ENCODE assay signal across 23 cellular contexts in the genomic region with DNA sequence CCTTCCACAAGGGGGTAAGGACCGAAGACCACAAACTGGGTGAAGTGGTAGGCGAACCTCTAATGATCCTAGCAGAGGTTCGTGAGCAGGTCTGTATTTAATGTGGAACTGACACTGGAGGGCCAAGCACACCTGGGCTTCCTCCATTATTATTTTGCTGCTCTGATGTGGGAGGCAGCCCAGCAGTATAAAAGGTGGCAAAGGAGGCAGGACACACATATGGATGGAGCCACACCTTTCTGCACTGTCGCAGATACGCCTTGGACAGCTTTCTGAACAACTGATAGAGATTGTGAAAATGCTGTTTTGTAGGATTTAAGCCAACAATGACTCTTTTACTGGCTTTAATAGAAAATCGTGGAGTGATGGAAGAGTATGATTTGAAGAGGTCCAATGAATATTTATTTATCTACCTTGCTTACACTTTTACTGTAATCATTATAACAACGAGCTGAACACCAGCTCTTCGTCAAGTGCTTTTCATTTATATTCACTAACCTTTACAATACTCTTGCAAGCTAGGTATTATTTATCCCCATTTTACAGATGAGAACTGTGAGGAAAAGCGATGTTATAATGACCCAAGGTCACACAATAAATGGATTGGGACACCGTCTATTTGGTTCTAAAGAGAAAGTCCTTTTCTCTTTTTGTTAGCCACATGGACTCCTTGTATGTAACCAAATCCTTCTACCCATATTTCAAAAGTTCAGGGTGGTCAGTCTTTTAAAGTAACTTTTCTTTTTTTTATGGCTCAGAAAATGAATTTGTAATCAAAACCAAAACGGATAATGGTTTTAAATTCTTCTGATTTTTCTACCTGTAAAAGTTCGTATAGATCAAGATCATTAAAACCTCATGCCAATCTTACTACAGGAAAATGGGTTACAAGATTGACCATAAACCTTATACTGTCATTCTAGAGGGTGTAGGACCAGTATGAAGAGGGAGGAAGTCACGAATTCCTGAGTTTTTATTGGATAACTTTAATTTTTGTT.
"Had no signal": no experiment of that assay in that cellular context is flagged by ENCODE, and none has a peak within 500 bp of the region (broad histone marks: within the 10 kb centered on the region; RNA-seq: fewer than 3 reads in every experiment).

No MANE protein-coding gene starts in this region.

- H3K9me3 ChIP-seq: thyroid gland, vagina had no signal

- H3K4me3 ChIP-seq: esophagus squamous epithelium, heart right ventricle, lung, neural progenitor cell, sigmoid colon, thyroid gland, vagina had no signal

- H2AFZ ChIP-seq: neural progenitor cell, parathyroid adenoma had no signal

- FAIRE-seq: endometrium had no signal

- H3K4me2 ChIP-seq: neural progenitor cell had no signal

- ATAC-seq: effector memory CD8-positive, alpha-beta T cell; heart right ventricle; stimulated activated naive B cell treated with anti-CD40 and anti-IgM and Interleukin-4, amounts not matched to agents 10 μg/mL and 1 μg/mL and 100 μg/mL, for 72 hours had no signal

- H3K4me1 Mint-ChIP-seq: neural progenitor cell had no signal

- H3K9me3 Mint-ChIP-seq: effector memory CD8-positive, alpha-beta T cell had no signal

- H3K36me3 ChIP-seq: neural progenitor cell, sigmoid colon, thyroid gland, vagina had no signal

- H3K4me3 Mint-ChIP-seq: effector memory CD8-positive, alpha-beta T cell; memory B cell; nephron; neural progenitor cell; stimulated activated naive B cell treated with anti-CD40 and anti-IgM and Interleukin-4, amounts not matched to agents 10 μg/mL and 1 μg/mL and 100 μg/mL, for 72 hours; stimulated activated naive CD8-positive, alpha-beta T cell treated with anti-CD3 and anti-CD28 coated beads, Interleukin-15, Interleukin-2, amounts not matched to agents 100 ng/mL and 50 ng/mL, for 24 hours had no signal

- H3K9ac ChIP-seq: neural progenitor cell, parathyroid adenoma had no signal

- H3K27ac ChIP-seq: esophagus squamous epithelium, heart right ventricle, neural progenitor cell, parathyroid adenoma, sigmoid colon, thyroid gland, vagina had no signal

- DNase-seq: cortex of kidney; effector memory CD8-positive, alpha-beta T cell; erythroblast; esophagus squamous epithelium; foreskin melanocyte; glutamatergic neuron; heart right ventricle; hippocampal formation; islet precursor cell; sigmoid colon; stimulated activated CD4-positive, alpha-beta T cell treated with anti-CD3 and anti-CD28 coated beads, Interleukin-4, amount 100 ng/mL, for 4 hours; stimulated activated naive B cell treated with anti-CD40 and anti-IgM and Interleukin-4, amounts not matched to agents 10 μg/mL and 1 μg/mL and 100 μg/mL, for 72 hours; thyroid gland; trophoblast cell had no signal

- H3K27me3 Mint-ChIP-seq: effector memory CD8-positive, alpha-beta T cell; memory B cell; progenitor cell of endocrine pancreas; stimulated activated naive B cell treated with anti-CD40 and anti-IgM and Interleukin-4, amounts not matched to agents 10 μg/mL and 1 μg/mL and 100 μg/mL, for 72 hours; stimulated activated naive CD8-positive, alpha-beta T cell treated with anti-CD3 and anti-CD28 coated beads, Interleukin-15, Interleukin-2, amounts not matched to agents 100 ng/mL and 50 ng/mL, for 24 hours had no signal

- H3K27me3 ChIP-seq: esophagus squamous epithelium, heart right ventricle, neural progenitor cell, sigmoid colon, thyroid gland, vagina had no signal

- H3K4me1 ChIP-seq: neural progenitor cell, parathyroid adenoma had no signal

- H3K27ac Mint-ChIP-seq: memory B cell; neural progenitor cell; progenitor cell of endocrine pancreas; stimulated activated naive B cell treated with anti-CD40 and anti-IgM and Interleukin-4, amounts not matched to agents 10 μg/mL and 1 μg/mL and 100 μg/mL, for 72 hours; stimulated activated naive CD8-positive, alpha-beta T cell treated with anti-CD3 and anti-CD28 coated beads, Interleukin-15, Interleukin-2, amounts not matched to agents 100 ng/mL and 50 ng/mL, for 24 hours had no signal
